31 cellular contexts compared by ENCODE assay signal in the genomic region with DNA sequence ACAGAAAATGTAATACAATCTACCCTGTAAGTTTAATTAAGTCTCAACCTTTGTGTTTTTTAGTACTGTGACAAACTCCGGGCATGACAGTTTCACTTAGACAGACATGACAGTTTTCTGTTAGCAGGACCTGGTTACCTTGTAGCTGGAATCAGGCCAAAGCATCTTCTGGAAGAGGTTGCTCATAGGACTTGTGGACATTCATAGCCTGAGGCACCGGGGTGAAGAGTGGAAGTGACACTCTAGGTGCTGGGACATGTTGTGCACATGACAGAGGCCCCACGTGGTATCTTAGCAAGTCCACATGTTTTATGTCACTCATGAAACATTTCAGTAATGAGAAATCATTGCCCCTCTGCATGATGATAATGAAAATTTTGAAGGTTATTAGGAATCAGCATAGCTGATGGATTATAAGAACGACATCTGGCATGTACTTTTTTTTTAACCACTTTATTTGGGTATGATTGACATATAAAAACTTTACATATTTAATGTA.
"Had no signal": no experiment of that assay in that cellular context is flagged by ENCODE, and none has a peak within 500 bp of the region (broad histone marks: within the 10 kb centered on the region; RNA-seq: fewer than 3 reads in every experiment).

No MANE protein-coding gene starts in this region.

- H3K36me3 ChIP-seq: brain microvascular endothelial cell, colonic mucosa, MG63, SJCRH30, WERI-Rb-1 had no signal

- H3K9me3 ChIP-seq: colonic mucosa, MG63, SJCRH30 had no signal

- H3K4me3 ChIP-seq: colonic mucosa, MG63, SJCRH30 had no signal

- DNase-seq: activated CD4-positive, alpha-beta memory T cell treated with anti-CD3 and anti-CD28 coated beads, Interleukin-2, amount 10 ng/mL, durations not matched to agents 7 days and 5 days; activated CD4-positive, alpha-beta T cell treated with anti-CD3 and anti-CD28 coated beads for 1 hour; activated CD4-positive, alpha-beta T cell treated with anti-CD3 and anti-CD28 coated beads for 48 hours; activated CD4-positive, CD25-positive, alpha-beta regulatory T cell; activated CD8-positive, alpha-beta memory T cell treated with anti-CD3 and anti-CD28 coated beads for 24 hours; activated CD8-positive, alpha-beta memory T cell treated with anti-CD3 and anti-CD28 coated beads, Interleukin-2, amount 10 ng/mL, durations not matched to agents 7 days and 5 days; activated CD8-positive, alpha-beta memory T cell treated with anti-CD3 and anti-CD28 coated beads, Interleukin-2, amount 50 U/mL, for 48 hours; activated effector memory CD4-positive, alpha-beta T cell treated with Interleukin-2 at 50 U/mL for 16 hours; activated naive CD4-positive, alpha-beta T cell treated with anti-CD3 and anti-CD28 coated beads, Interleukin-2, amount 50 U/mL, for 16 hours; activated naive CD8-positive, alpha-beta T cell treated with anti-CD3 and anti-CD28 coated beads for 36 hours; activated T-cell treated with anti-CD3 and anti-CD28 coated beads, Interleukin-2, amount 50 U/mL, for 48 hours; amniotic stem cell; aorta; brain microvascular endothelial cell; colonic mucosa; Kasumi-1; KG1; MG63; NCI-H1048; NCI-H1105 treated with DMSO at 0.1 percent for 48 hours; NCI-H1436; NCI-H1694 treated with DMSO at 0.1 percent for 48 hours; NCI-H2029; NCI-H2107; NCI-H226; NCI-H446 treated with DMSO at 0.1 percent for 48 hours; NCI-H524; OCI-M1; SJCRH30; T1000; WERI-Rb-1 had no signal

- ATAC-seq: activated CD8-positive, alpha-beta memory T cell treated with anti-CD3 and anti-CD28 coated beads, Interleukin-2, amount 10 ng/mL, durations not matched to agents 7 days and 5 days had no signal

- H3K27ac ChIP-seq: brain microvascular endothelial cell, colonic mucosa, SJCRH30, WERI-Rb-1 had no signal

- H3K4me1 ChIP-seq: colonic mucosa, SJCRH30 had no signal

- H3K27me3 ChIP-seq: brain microvascular endothelial cell, colonic mucosa, MG63, SJCRH30 had no signal
